Comparison of ENCODE assay signal across 9 cellular contexts in the genomic region with DNA sequence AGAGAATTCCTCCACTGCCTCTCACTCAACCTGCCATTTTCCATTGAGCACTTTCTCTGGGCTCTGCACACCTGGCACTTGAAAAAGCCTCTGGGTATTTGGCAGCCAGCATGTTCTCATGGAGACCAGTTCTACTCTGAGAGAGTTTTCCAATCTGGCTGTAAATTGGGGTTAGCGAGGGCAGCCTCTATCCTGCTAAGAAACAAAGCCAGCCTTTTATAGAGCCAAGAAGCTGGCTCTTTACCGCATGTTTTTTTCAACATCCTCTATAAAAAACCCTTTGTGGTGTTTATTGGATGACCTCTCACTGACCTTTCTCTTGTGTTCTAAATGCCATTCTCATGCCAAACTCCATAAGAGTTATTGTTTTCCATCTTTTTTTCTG. TPM values are rescaled to one million over a fixed set of nuclear protein-coding genes. Genes with fewer than 3 reads are reported as not detected.
A peak's percentile ranks its signal among the peaks of the same experiment; 100 is the strongest.
DNase-seq lines count a peak whose midpoint lies in the region; ATAC-seq, FAIRE-seq and TF ChIP-seq lines count a peak whose summit lies in the region.
"Had no signal": no experiment of that assay in that cellular context is flagged by ENCODE, and none has a peak within 500 bp of the region (broad histone marks: within the 10 kb centered on the region; RNA-seq: fewer than 3 reads in every experiment).

No MANE protein-coding gene starts in this region.

- FAIRE-seq in GM19239 (lab: Jason Lieb, UNC): no peak

- H3K27ac ChIP-seq in caudate nucleus (ENCODE audit: low read depth, low read length) (peak overlapping the region; percentile 75), liver (ENCODE audit: low read depth in 1 of 2, low read length in 2 of 2) (no peak overlapping the region)
- no peak overlapping the region for H3K27ac ChIP-seq in CD8-positive, alpha-beta memory T cell (ENCODE audit: low read depth, low read length)

- H3K27me3 ChIP-seq in liver (ENCODE audit: control insufficient read depth in 4 of 4, insufficient read depth in 4 of 4, low read length in 3 of 4): no peaks in the 10 kb centered on the region
- no peaks in the 10 kb centered on the region for H3K27me3 ChIP-seq in CD8-positive, alpha-beta memory T cell (ENCODE audit: insufficient read depth, low read length, poor library complexity, severe bottlenecking)

- 60% methylated on average over 2 of the region's 2 CpGs for WGBS in liver

- H3K9me3 Mint-ChIP-seq in CD8-positive, alpha-beta memory T cell: no peaks in the 10 kb centered on the region
- H3K9me3 Mint-ChIP-seq in osteocyte (ENCODE audit: unreplicated experiment): no peaks in the 10 kb centered on the region

- H3K36me3 ChIP-seq in liver (ENCODE audit: control insufficient read depth in 4 of 4, insufficient read depth in 3 of 4, low read depth in 1 of 4, low read length in 3 of 4): no peaks in the 10 kb centered on the region
- H3K36me3 ChIP-seq in CD8-positive, alpha-beta memory T cell (ENCODE audit: insufficient read depth, low read length): no peaks in the 10 kb centered on the region

- H3K4me1 Mint-ChIP-seq in CD8-positive, alpha-beta memory T cell: peaks cover 16 to 32% (median 28%) of the 10 kb centered on the region in 3 donors
- H3K4me1 Mint-ChIP-seq in osteocyte (ENCODE audit: unreplicated experiment): peaks cover 5% of the 10 kb centered on the region

- H3K4me3 Mint-ChIP-seq in CD8-positive, alpha-beta memory T cell: no peak overlapping the region
- no peak overlapping the region for H3K4me3 Mint-ChIP-seq in osteocyte (ENCODE audit: unreplicated experiment)

- no peaks in the 10 kb centered on the region for H3K9me3 ChIP-seq in liver (ENCODE audit: control insufficient read depth in 4 of 4, low read length in 3 of 4)
- H3K9me3 ChIP-seq in CD8-positive, alpha-beta memory T cell (ENCODE audit: low read length): no peaks in the 10 kb centered on the region

- H3K36me3 Mint-ChIP-seq in CD8-positive, alpha-beta memory T cell: peaks cover 0 to 3% (median 0%) of the 10 kb centered on the region in 3 donors
- H3K36me3 Mint-ChIP-seq in osteocyte (ENCODE audit: unreplicated experiment): no peaks in the 10 kb centered on the region

- H3K27me3 Mint-ChIP-seq in CD8-positive, alpha-beta memory T cell: peaks cover 3 to 4% of the 10 kb centered on the region in 2 donors
- H3K27me3 Mint-ChIP-seq in osteocyte (ENCODE audit: unreplicated experiment): peaks cover 17% of the 10 kb centered on the region

- H3K27ac Mint-ChIP-seq in CD8-positive, alpha-beta memory T cell: no peak overlapping the region
- no peak overlapping the region for H3K27ac Mint-ChIP-seq in osteocyte (ENCODE audit: unreplicated experiment)

- TF ChIP-seq RAD21 in liver (IDR thresholded peaks at IDR 0.05): peak in 1 of 2 donors; percentile 9

- no peak overlapping the region for H3K4me3 ChIP-seq in liver (ENCODE audit: low read depth in 1 of 3, low read length in 3 of 3)
- no peak overlapping the region for H3K4me3 ChIP-seq in CD8-positive, alpha-beta memory T cell (ENCODE audit: low read length)

- no peaks in the 10 kb centered on the region for H3K4me1 ChIP-seq in liver (ENCODE audit: control insufficient read depth in 4 of 4, insufficient read depth in 4 of 4, low read length in 3 of 4)
- peaks cover 15% of the 10 kb centered on the region for H3K4me1 ChIP-seq in CD8-positive, alpha-beta memory T cell (ENCODE audit: insufficient read depth, low read length)

- peak; percentile 28 for DNase-seq in AG08395 (ENCODE audit: low spot score)
- DNase-seq in LoVo (ENCODE audit: low spot score): peak; percentile 70
- DNase-seq in caudate nucleus (lab: John Stamatoyannopoulos, UW): peak in 52 of 61 donors; percentile 8 to 87 (median 58)
- no peak for DNase-seq in CD8-positive, alpha-beta memory T cell
- DNase-seq in GM19239 (ENCODE audit: insufficient read length, low spot score): no peak
- DNase-seq in osteocyte (ENCODE audit: extremely low spot score, unreplicated experiment): no peak
- DNase-seq: stimulated activated CD4-positive, alpha-beta T cell treated with anti-CD3 and anti-CD28 coated beads, Interleukin-2, amount 100 ng/mL, for 24 hours had no signal

- ATAC-seq in HG03571 (IDR thresholded peaks at IDR 0.05; ENCODE audit: unreplicated experiment): no peak

- TF ChIP-seq CTCF in liver (IDR thresholded peaks at IDR 0.05; ENCODE audit: low read depth, low read length, missing input control): no peak
- no peak for TF ChIP-seq CTCF in osteocyte (IDR thresholded peaks at IDR 0.05)

- CTCF ChIA-PET in CD8-positive, alpha-beta memory T cell (lab: Charles Lee): no interaction called here

- H3K9ac ChIP-seq in liver (ENCODE audit: low read depth in 1 of 2, low read length in 2 of 2): no peak overlapping the region

- POLR2A ChIA-PET in CD8-positive, alpha-beta memory T cell (lab: Charles Lee): interaction anchor here (0.5 to 0.7 kb wide), 2 partner anchors 80 to 93 kb away, joined by 3 to 6 read pairs; no protein-coding TSS in a partner anchor

TF ChIP-seq in liver, 16 proteins besides CTCF, POLR2A, EP300 and RAD21:
- TF ChIP-seq EGR1 (IDR thresholded peaks at IDR 0.05; ENCODE audit: low read depth in 2 of 2): no peak
- TF ChIP-seq ATF3 (IDR thresholded peaks at IDR 0.05): no peak
- TF ChIP-seq YY1 (IDR thresholded peaks at IDR 0.05): no peak
- TF ChIP-seq NR2F2 (IDR thresholded peaks at IDR 0.05): peak; percentile 86
- TF ChIP-seq RXRA (IDR thresholded peaks at IDR 0.05): peak; percentile 8 to 12
- TF ChIP-seq, protein P1, sequence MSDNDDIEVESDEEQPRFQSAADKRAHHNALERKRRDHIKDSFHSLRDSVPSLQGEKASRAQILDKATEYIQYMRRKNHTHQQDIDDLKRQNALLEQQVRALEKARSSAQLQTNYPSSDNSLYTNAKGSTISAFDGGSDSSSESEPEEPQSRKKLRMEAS (IDR thresholded peaks at IDR 0.05): no peak
- no peak for TF ChIP-seq JUND (IDR thresholded peaks at IDR 0.05)
- peak; percentile 25 for TF ChIP-seq SP1 (IDR thresholded peaks at IDR 0.05)
- TF ChIP-seq, protein P2, sequence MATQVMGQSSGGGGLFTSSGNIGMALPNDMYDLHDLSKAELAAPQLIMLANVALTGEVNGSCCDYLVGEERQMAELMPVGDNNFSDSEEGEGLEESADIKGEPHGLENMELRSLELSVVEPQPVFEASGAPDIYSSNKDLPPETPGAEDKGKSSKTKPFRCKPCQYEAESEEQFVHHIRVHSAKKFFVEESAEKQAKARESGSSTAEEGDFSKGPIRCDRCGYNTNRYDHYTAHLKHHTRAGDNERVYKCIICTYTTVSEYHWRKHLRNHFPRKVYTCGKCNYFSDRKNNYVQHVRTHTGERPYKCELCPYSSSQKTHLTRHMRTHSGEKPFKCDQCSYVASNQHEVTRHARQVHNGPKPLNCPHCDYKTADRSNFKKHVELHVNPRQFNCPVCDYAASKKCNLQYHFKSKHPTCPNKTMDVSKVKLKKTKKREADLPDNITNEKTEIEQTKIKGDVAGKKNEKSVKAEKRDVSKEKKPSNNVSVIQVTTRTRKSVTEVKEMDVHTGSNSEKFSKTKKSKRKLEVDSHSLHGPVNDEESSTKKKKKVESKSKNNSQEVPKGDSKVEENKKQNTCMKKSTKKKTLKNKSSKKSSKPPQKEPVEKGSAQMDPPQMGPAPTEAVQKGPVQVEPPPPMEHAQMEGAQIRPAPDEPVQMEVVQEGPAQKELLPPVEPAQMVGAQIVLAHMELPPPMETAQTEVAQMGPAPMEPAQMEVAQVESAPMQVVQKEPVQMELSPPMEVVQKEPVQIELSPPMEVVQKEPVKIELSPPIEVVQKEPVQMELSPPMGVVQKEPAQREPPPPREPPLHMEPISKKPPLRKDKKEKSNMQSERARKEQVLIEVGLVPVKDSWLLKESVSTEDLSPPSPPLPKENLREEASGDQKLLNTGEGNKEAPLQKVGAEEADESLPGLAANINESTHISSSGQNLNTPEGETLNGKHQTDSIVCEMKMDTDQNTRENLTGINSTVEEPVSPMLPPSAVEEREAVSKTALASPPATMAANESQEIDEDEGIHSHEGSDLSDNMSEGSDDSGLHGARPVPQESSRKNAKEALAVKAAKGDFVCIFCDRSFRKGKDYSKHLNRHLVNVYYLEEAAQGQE (IDR thresholded peaks at IDR 0.05): no peak
- TF ChIP-seq GABPA (IDR thresholded peaks at IDR 0.05 in 1 of 2, conservative IDR thresholded peaks at IDR 0.05 in 1 of 2): no peak

RNA-seq across cellular contexts. Expression of gene RCBTB2, which starts 52.6 kb away (rescaled TPM):
- total RNA-seq in liver: 1 to 10 TPM; 5.2 to 9.0 TPM
- 1 to 10 TPM; 4.1 to 5.6 TPM for polyA plus RNA-seq in liver
- 1 to 10 TPM; 5.4 to 6.5 TPM for total RNA-seq in CD8-positive, alpha-beta memory T cell
- 23.4 TPM for polyA plus RNA-seq in CD8-positive, alpha-beta memory T cell
- total RNA-seq in osteocyte: 12.1 and 12.6 TPM in 2 replicates

Comparison
In these comparisons a context has a peak if more than half of its experiments do, and no peak if none do; other contexts are left out.
1. DNase-seq: peak in AG08395 (single experiment), LoVo (single experiment) and caudate nucleus (52 of 61); none in CD8-positive, alpha-beta memory T cell (0 of 5), GM19239 (single experiment) and osteocyte (single experiment).